9 cellular contexts compared by ENCODE assay signal in the genomic region with DNA sequence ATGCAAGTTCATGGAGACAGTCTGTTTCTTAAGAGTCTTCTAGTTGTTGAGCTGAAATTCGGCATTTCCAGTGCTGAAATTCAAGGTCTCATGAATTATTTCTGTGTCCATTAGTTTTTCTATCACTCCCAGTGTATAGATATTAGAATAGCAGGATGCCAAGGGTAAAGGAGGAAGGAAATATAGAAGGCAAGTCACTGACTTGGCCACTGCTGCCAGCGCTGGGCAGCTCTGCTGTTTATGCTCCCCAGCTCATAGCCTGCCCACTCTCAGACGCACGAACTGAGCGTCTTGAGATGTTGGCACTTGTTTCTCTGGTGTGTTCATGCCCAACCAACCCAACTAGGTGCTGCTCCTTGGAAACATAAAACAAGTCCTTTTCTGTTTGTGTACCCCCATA.
DNase-seq lines count a peak whose midpoint lies in the region; ATAC-seq, FAIRE-seq and TF ChIP-seq lines count a peak whose summit lies in the region.
"Had no signal": no experiment of that assay in that cellular context is flagged by ENCODE, and none has a peak within 500 bp of the region (broad histone marks: within the 10 kb centered on the region; RNA-seq: fewer than 3 reads in every experiment).

No MANE protein-coding gene starts in this region.

- intact Hi-C loops in CD4-positive, alpha-beta T cell (cut with DNase I, micrococcal nuclease), result loop anchor here in 1 of 2 experiments (10.0 kb wide), 1 partner anchor 387 kb away; a partner anchor contains a TSS
- intact Hi-C loops in GM12878 (cut with micrococcal nuclease; ENCODE audit: unreplicated experiment), result loop anchor here (2.0 to 10.0 kb wide), 3 partner anchors 31 to 97 kb away; no protein-coding TSS in a partner anchor

- no peak for TF ChIP-seq CTCF in CD4-positive, alpha-beta T cell (IDR thresholded peaks at IDR 0.05)
- TF ChIP-seq CTCF in GM12878 (IDR thresholded peaks at IDR 0.05 in 2 of 3, conservative IDR thresholded peaks at IDR 0.05 in 1 of 3; ENCODE audit: control insufficient read depth in 2 of 3, extremely low read depth in 1 of 3, insufficient read depth in 1 of 3, low read depth in 3 of 3, low read length in 3 of 3), result no peak

- peak overlapping the region; percentile 97 for H3K4me2 ChIP-seq in GM12878 (ENCODE audit: control insufficient read depth, insufficient read depth)

- DNase-seq in CD4-positive, alpha-beta T cell, result no peak
- DNase-seq in Kasumi-1 (lab: John Stamatoyannopoulos, UW) (peak; percentile 37 to 61), GM12878 (ENCODE audit: low read depth, low spot score) (no peak), NCI-H2196 (lab: John Stamatoyannopoulos, UW; ENCODE audit: unreplicated experiment) (no peak)
- no peak for DNase-seq in natural killer cell treated with Interleukin-12 subunit alpha and Interleukin-12 subunit beta and Interleukin-15 and Interleukin-18, amount 100 ng/mL, for 72 hours (ENCODE audit: low spot score)
- no peak for DNase-seq in stimulated activated CD4-positive, alpha-beta T cell treated with anti-CD3 and anti-CD28 coated beads, Interleukin-4, amount 100 ng/mL, for 1 hour
- DNase-seq: DMS153 had no signal

- peak overlapping the region; percentile 82 for H3K4me3 Mint-ChIP-seq in CD4-positive, alpha-beta T cell
- peak overlapping the region; percentile 68 for H3K4me3 Mint-ChIP-seq in natural killer cell treated with Interleukin-12 subunit alpha and Interleukin-12 subunit beta and Interleukin-15 and Interleukin-18, amount 100 ng/mL, for 72 hours

- peaks cover 83% of the 10 kb centered on the region for H3K4me1 Mint-ChIP-seq in CD4-positive, alpha-beta T cell (ENCODE audit: low read depth)
- peaks cover 67 to 78% of the 10 kb centered on the region in 2 donors for H3K4me1 Mint-ChIP-seq in natural killer cell treated with Interleukin-12 subunit alpha and Interleukin-12 subunit beta and Interleukin-15 and Interleukin-18, amount 100 ng/mL, for 72 hours (ENCODE audit: low read depth in 2 of 2)

- RAD21 ChIA-PET in GM12878 (lab: Charles Lee; ENCODE audit: unreplicated experiment), result interaction anchor here (0.9 to 4.3 kb wide), 20 partner anchors 9 to 335 kb away, joined by 3 to 33 read pairs (median 5); no protein-coding TSS in a partner anchor

- H3K9me3 Mint-ChIP-seq in CD4-positive, alpha-beta T cell, result no peaks in the 10 kb centered on the region
- no peaks in the 10 kb centered on the region for H3K9me3 Mint-ChIP-seq in natural killer cell treated with Interleukin-12 subunit alpha and Interleukin-12 subunit beta and Interleukin-15 and Interleukin-18, amount 100 ng/mL, for 72 hours

- peak overlapping the region; percentile 96 for H3K27ac Mint-ChIP-seq in CD4-positive, alpha-beta T cell
- H3K27ac Mint-ChIP-seq in natural killer cell treated with Interleukin-12 subunit alpha and Interleukin-12 subunit beta and Interleukin-15 and Interleukin-18, amount 100 ng/mL, for 72 hours, result peak overlapping the region; percentile 36 to 58

- peak overlapping the region; percentile 25; the same call in 1 of the 2 replicates for H3K4me3 ChIP-seq in GM12878

- no peaks in the 10 kb centered on the region for H3K27me3 Mint-ChIP-seq in CD4-positive, alpha-beta T cell
- peaks cover 0 to 17% of the 10 kb centered on the region in 2 donors for H3K27me3 Mint-ChIP-seq in natural killer cell treated with Interleukin-12 subunit alpha and Interleukin-12 subunit beta and Interleukin-15 and Interleukin-18, amount 100 ng/mL, for 72 hours

- peaks cover 9% of the 10 kb centered on the region for H3K36me3 Mint-ChIP-seq in CD4-positive, alpha-beta T cell (ENCODE audit: low read depth)
- H3K36me3 Mint-ChIP-seq in natural killer cell treated with Interleukin-12 subunit alpha and Interleukin-12 subunit beta and Interleukin-15 and Interleukin-18, amount 100 ng/mL, for 72 hours, result no peaks in the 10 kb centered on the region

- peaks cover 54% of the 10 kb centered on the region for H3K4me1 ChIP-seq in GM12878 (ENCODE audit: control insufficient read depth, insufficient read depth, low read length)

- no peak overlapping the region for H2AFZ ChIP-seq in GM12878 (ENCODE audit: control insufficient read depth, low read depth, low read length)

- CTCF ChIA-PET in CD4-positive, alpha-beta T cell (lab: Charles Lee), result interaction anchor here (0.6 to 1.6 kb wide), 2 partner anchors 19 to 57 kb away, joined by 3 to 5 read pairs; no protein-coding TSS in a partner anchor
- CTCF ChIA-PET in GM12878 (lab: Yijun Ruan, JAX), result interaction anchor here (0.6 to 2.1 kb wide), 16 partner anchors 8 to 413 kb away, joined by 3 to 14 read pairs (median 3); no protein-coding TSS in a partner anchor

- TF ChIP-seq POLR2A in GM12878 (IDR thresholded peaks at IDR 0.05; ENCODE audit: low read depth, low read length), result no peak

- peaks cover 2% of the 10 kb centered on the region for H3K79me2 ChIP-seq in GM12878 (ENCODE audit: control insufficient read depth, insufficient read depth, low read length)

- POLR2A ChIA-PET in CD4-positive, alpha-beta T cell (lab: Charles Lee), result interaction anchor here (0.7 to 1.8 kb wide), 5 partner anchors 9 to 98 kb away, joined by 3 to 5 read pairs (median 3); no protein-coding TSS in a partner anchor
- POLR2A ChIA-PET in GM12878 (lab: Charles Lee), result interaction anchor here (0.6 to 2.2 kb wide), 11 partner anchors 9 to 539 kb away, joined by 3 to 15 read pairs (median 3); no protein-coding TSS in a partner anchor

- in situ Hi-C loops in GM12878 (cut with MboI), result no loop called here

- TF ChIP-seq EP300 in GM12878 (IDR thresholded peaks at IDR 0.05; ENCODE audit: borderline replicate concordance in 1 of 2, control insufficient read depth in 1 of 2, low read depth in 2 of 2, low read length in 2 of 2), result no peak

- SMC1A ChIA-PET in GM12878 (lab: Charles Lee; ENCODE audit: uncharacterized antibody, unreplicated experiment), result interaction anchor here (0.8 to 3.2 kb wide), 21 partner anchors 9 to 273 kb away, joined by 3 to 24 read pairs (median 5); no protein-coding TSS in a partner anchor

- no peak for ATAC-seq in CD4-positive, alpha-beta T cell (ENCODE audit: poor library complexity)
- ATAC-seq in GM12878 (no peak), GM19467 (IDR thresholded peaks at IDR 0.05; ENCODE audit: unreplicated experiment) (no peak), GM18517 (IDR thresholded peaks at IDR 0.05; ENCODE audit: unreplicated experiment) (no peak)
- no peak for ATAC-seq in natural killer cell treated with Interleukin-12 subunit alpha and Interleukin-12 subunit beta and Interleukin-15 and Interleukin-18, amount 100 ng/mL, for 72 hours

- H3K27me3 ChIP-seq in CD4-positive, alpha-beta T cell (ENCODE audit: control insufficient read depth, insufficient read depth, low read length), result no peaks in the 10 kb centered on the region
- H3K27me3 ChIP-seq in GM12878 (replicated peaks in 1 of 2; ENCODE audit: control insufficient read depth in 2 of 2, insufficient read depth in 2 of 2, low read length in 1 of 2), result no peaks in the 10 kb centered on the region

- H4K20me1 ChIP-seq in GM12878 (ENCODE audit: control insufficient read depth, insufficient read depth), result peaks cover 8% of the 10 kb centered on the region; the same call in 1 of the 2 replicates

- peak overlapping the region; percentile 43; the same call in 1 of the 2 replicates for H3K9ac ChIP-seq in GM12878 (ENCODE audit: control insufficient read depth, insufficient read depth, low read length)

- BruUV-seq in GM12878 (replicated peaks; lab: Mats Ljungman, UMichigan), result no TSS peak

- H3K9me3 ChIP-seq in CD4-positive, alpha-beta T cell (ENCODE audit: control insufficient read depth, low read length), result no peaks in the 10 kb centered on the region
- H3K9me3 ChIP-seq in GM12878 (replicated peaks; ENCODE audit: control insufficient read depth, insufficient read depth, low read length), result no peaks in the 10 kb centered on the region

- peak overlapping the region; percentile 45 for H3K27ac ChIP-seq in CD4-positive, alpha-beta T cell (ENCODE audit: low read depth, low read length)
- peak overlapping the region; percentile 71 for H3K27ac ChIP-seq in GM12878 (ENCODE audit: control insufficient read depth, insufficient read depth)

- WGBS in GM12878 (ENCODE audit: insufficient coverage, insufficient replicate concordance, low lambda C conversion rate, missing lambda C conversion rate), result 23% methylated on average over 5 of the region's 5 CpGs

- H3K36me3 ChIP-seq in GM12878 (ENCODE audit: control insufficient read depth in 2 of 2, insufficient read depth in 2 of 2, low read length in 1 of 2), result no peaks in the 10 kb centered on the region; a peak in 1 of 4 replicates

- FAIRE-seq in GM12878 (lab: Jason Lieb, UNC), result no peak

- no peak for TF ChIP-seq RAD21 in GM12878 (IDR thresholded peaks at IDR 0.05; ENCODE audit: insufficient read depth, low read depth, low read length)

TF ChIP-seq in GM12878, 131 proteins besides CTCF, POLR2A, EP300 and RAD21:
- TF ChIP-seq GATAD2B (conservative IDR thresholded peaks at IDR 0.05; ENCODE audit: low read depth) (peak; percentile 22; the same call in 1 of the 2 replicates), SMARCA5 (IDR thresholded peaks at IDR 0.05) (no peak)

Comparison
In these comparisons a context has a peak if more than half of its experiments do, and no peak if none do; other contexts are left out.
1. DNase-seq: peak in Kasumi-1 (2 of 2); none in CD4-positive, alpha-beta T cell (0 of 10), GM12878 (single experiment), natural killer cell treated with Interleukin-12 subunit alpha and Interleukin-12 subunit beta and Interleukin-15 and Interleukin-18, amount 100 ng/mL, for 72 hours (single experiment), NCI-H2196 (single experiment) and stimulated activated CD4-positive, alpha-beta T cell treated with anti-CD3 and anti-CD28 coated beads, Interleukin-4, amount 100 ng/mL, for 1 hour (single experiment).